ENCODE assay signal across 1 cellular context in genomic region chr17:520447-521167, GRCh38.
TF ChIP-seq lines count a peak whose summit lies in the region.

No MANE protein-coding gene starts in this region.

TF ChIP-seq in IMR-90, 13 proteins besides CTCF, POLR2A, EP300 and RAD21 (continued from another document):
- TF ChIP-seq, protein P1, sequence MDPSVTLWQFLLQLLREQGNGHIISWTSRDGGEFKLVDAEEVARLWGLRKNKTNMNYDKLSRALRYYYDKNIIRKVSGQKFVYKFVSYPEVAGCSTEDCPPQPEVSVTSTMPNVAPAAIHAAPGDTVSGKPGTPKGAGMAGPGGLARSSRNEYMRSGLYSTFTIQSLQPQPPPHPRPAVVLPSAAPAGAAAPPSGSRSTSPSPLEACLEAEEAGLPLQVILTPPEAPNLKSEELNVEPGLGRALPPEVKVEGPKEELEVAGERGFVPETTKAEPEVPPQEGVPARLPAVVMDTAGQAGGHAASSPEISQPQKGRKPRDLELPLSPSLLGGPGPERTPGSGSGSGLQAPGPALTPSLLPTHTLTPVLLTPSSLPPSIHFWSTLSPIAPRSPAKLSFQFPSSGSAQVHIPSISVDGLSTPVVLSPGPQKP (IDR thresholded peaks at IDR 0.05; ENCODE audit: borderline replicate concordance, low read depth, low read length) = no peak
- TF ChIP-seq BHLHE40 (IDR thresholded peaks at IDR 0.05; ENCODE audit: low read depth, low read length) (no peak), MAFK (IDR thresholded peaks at IDR 0.05; ENCODE audit: low read depth, low read length) (no peak), MAZ (IDR thresholded peaks at IDR 0.05; ENCODE audit: borderline replicate concordance, low read depth, low read length) (no peak), RCOR1 (IDR thresholded peaks at IDR 0.05; ENCODE audit: insufficient replicate concordance, low read length) (no peak), CEBPB (IDR thresholded peaks at IDR 0.05; ENCODE audit: low read depth, low read length) (no peak), CHD1 (IDR thresholded peaks at IDR 0.05; ENCODE audit: low read depth, low read length) (no peak)
